16 cellular contexts compared by ENCODE assay signal in the genomic region with DNA sequence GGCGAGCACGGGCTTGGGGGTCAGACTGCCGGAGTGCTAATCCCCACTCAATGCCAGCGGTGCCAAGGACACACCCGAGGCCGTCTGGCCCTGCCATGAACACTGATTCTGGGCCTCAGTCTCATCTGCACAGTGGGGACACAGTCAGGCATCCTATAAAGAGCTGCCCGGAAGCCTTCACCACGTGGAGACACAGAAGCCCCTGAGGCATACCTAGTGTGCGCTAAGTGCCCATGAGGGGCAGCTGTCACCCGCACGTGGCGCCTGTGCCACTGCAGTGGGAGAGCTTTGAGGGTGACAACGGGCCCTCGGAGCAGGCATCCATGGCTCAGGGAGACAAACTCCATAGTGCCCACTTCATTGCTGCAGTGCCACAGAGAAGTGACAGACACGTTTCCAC.
DNase-seq lines count a peak whose midpoint lies in the region; ATAC-seq and TF ChIP-seq lines count a peak whose summit lies in the region.
"Had no signal": no experiment of that assay in that cellular context is flagged by ENCODE, and none has a peak within 500 bp of the region (broad histone marks: within the 10 kb centered on the region; RNA-seq: fewer than 3 reads in every experiment).

No MANE protein-coding gene starts in this region.

- no peaks in the 10 kb centered on the region for H3K79me2 ChIP-seq in osteoblast (ENCODE audit: insufficient read depth, low read length)

- ATAC-seq in central memory CD8-positive, alpha-beta T cell (replicated peaks; ENCODE audit: extremely low read depth, poor library complexity, severe bottlenecking): no peak
- ATAC-seq in GM18868 (IDR thresholded peaks at IDR 0.05; ENCODE audit: unreplicated experiment) (no peak), GM18870 (IDR thresholded peaks at IDR 0.05; ENCODE audit: unreplicated experiment) (no peak)

- H4K20me1 ChIP-seq in osteoblast (ENCODE audit: insufficient read depth, low read length): no peaks in the 10 kb centered on the region

- H3K27ac ChIP-seq in osteoblast (ENCODE audit: low read depth, low read length): no peak overlapping the region

- peak overlapping the region; percentile 15; the same call in 1 of the 2 replicates for H3K4me3 Mint-ChIP-seq in HFFc6
- H3K4me3 Mint-ChIP-seq in activated T-helper 1 cell treated with anti-CD3 and anti-CD28 coated beads, Interleukin-12 subunit alpha, Interleukin-12 subunit beta, Interleukin-2, Interleukin-4 antibody, amounts not matched to agents 30 ng/mL and 10 ng/mL and 1 ng/mL, durations not matched to agents 14 hours and 24 hours and 36 hours: no peak overlapping the region
- H3K4me3 Mint-ChIP-seq in central memory CD8-positive, alpha-beta T cell: no peak overlapping the region
- H3K4me3 Mint-ChIP-seq: CD4-positive, alpha-beta memory T cell had no signal

- H3K36me3 ChIP-seq in osteoblast (ENCODE audit: insufficient read depth, low read length): peaks cover 3% of the 10 kb centered on the region

- TF ChIP-seq CTCF in HFFc6 (IDR thresholded peaks at IDR 0.05) (no peak), osteoblast (IDR thresholded peaks at IDR 0.05; ENCODE audit: extremely low read depth, low read depth, low read length) (no peak)

- H2AFZ ChIP-seq in osteoblast (ENCODE audit: low read length): no peak overlapping the region

- no peaks in the 10 kb centered on the region for H3K4me1 Mint-ChIP-seq in HFFc6 (ENCODE audit: low read depth)
- H3K4me1 Mint-ChIP-seq in activated T-helper 1 cell treated with anti-CD3 and anti-CD28 coated beads, Interleukin-12 subunit alpha, Interleukin-12 subunit beta, Interleukin-2, Interleukin-4 antibody, amounts not matched to agents 30 ng/mL and 10 ng/mL and 1 ng/mL, durations not matched to agents 14 hours and 24 hours and 36 hours (ENCODE audit: low read depth): no peaks in the 10 kb centered on the region
- H3K4me1 Mint-ChIP-seq in central memory CD8-positive, alpha-beta T cell: no peaks in the 10 kb centered on the region
- H3K4me1 Mint-ChIP-seq: CD4-positive, alpha-beta memory T cell had no signal

- DNase-seq in HFFc6 (no peak), osteoblast (ENCODE audit: insufficient read length, low spot score, missing footprints) (peak; percentile 34), NCI-H226 (no peak), KG1 (lab: John Stamatoyannopoulos, UW) (no peak)
- DNase-seq in activated T-helper 1 cell treated with anti-CD3 and anti-CD28 coated beads, Interleukin-12 subunit alpha, Interleukin-12 subunit beta, Interleukin-2, Interleukin-4 antibody, amounts not matched to agents 30 ng/mL and 10 ng/mL and 1 ng/mL, durations not matched to agents 14 hours and 24 hours and 36 hours (ENCODE audit: low spot score): no peak
- DNase-seq in central memory CD8-positive, alpha-beta T cell (ENCODE audit: low spot score in 2 of 2): no peak
- DNase-seq: C1 segment of cervical spinal cord; Calu3; CD4-positive, alpha-beta memory T cell; COR-L47; DMS153; DND-41; GOT3; HCEC 1CT had no signal

- no peaks in the 10 kb centered on the region for H3K9me3 Mint-ChIP-seq in HFFc6
- no peaks in the 10 kb centered on the region for H3K9me3 Mint-ChIP-seq in activated T-helper 1 cell treated with anti-CD3 and anti-CD28 coated beads, Interleukin-12 subunit alpha, Interleukin-12 subunit beta, Interleukin-2, Interleukin-4 antibody, amounts not matched to agents 30 ng/mL and 10 ng/mL and 1 ng/mL, durations not matched to agents 14 hours and 24 hours and 36 hours
- H3K9me3 Mint-ChIP-seq in central memory CD8-positive, alpha-beta T cell: no peaks in the 10 kb centered on the region
- H3K9me3 Mint-ChIP-seq: CD4-positive, alpha-beta memory T cell had no signal

- H3K27me3 Mint-ChIP-seq in HFFc6 (ENCODE audit: insufficient read depth): peaks cover 3% of the 10 kb centered on the region; the same call in 1 of the 2 replicates
- H3K27me3 Mint-ChIP-seq in activated T-helper 1 cell treated with anti-CD3 and anti-CD28 coated beads, Interleukin-12 subunit alpha, Interleukin-12 subunit beta, Interleukin-2, Interleukin-4 antibody, amounts not matched to agents 30 ng/mL and 10 ng/mL and 1 ng/mL, durations not matched to agents 14 hours and 24 hours and 36 hours (ENCODE audit: insufficient read depth): no peaks in the 10 kb centered on the region
- H3K27me3 Mint-ChIP-seq in central memory CD8-positive, alpha-beta T cell: no peaks in the 10 kb centered on the region
- H3K27me3 Mint-ChIP-seq: CD4-positive, alpha-beta memory T cell had no signal

- H3K36me3 Mint-ChIP-seq in HFFc6 (ENCODE audit: low read depth): no peaks in the 10 kb centered on the region
- no peaks in the 10 kb centered on the region for H3K36me3 Mint-ChIP-seq in activated T-helper 1 cell treated with anti-CD3 and anti-CD28 coated beads, Interleukin-12 subunit alpha, Interleukin-12 subunit beta, Interleukin-2, Interleukin-4 antibody, amounts not matched to agents 30 ng/mL and 10 ng/mL and 1 ng/mL, durations not matched to agents 14 hours and 24 hours and 36 hours (ENCODE audit: low read depth)
- peaks cover 7% of the 10 kb centered on the region for H3K36me3 Mint-ChIP-seq in central memory CD8-positive, alpha-beta T cell (ENCODE audit: insufficient read depth)

- no peak overlapping the region for H3K27ac Mint-ChIP-seq in HFFc6
- H3K27ac Mint-ChIP-seq in activated T-helper 1 cell treated with anti-CD3 and anti-CD28 coated beads, Interleukin-12 subunit alpha, Interleukin-12 subunit beta, Interleukin-2, Interleukin-4 antibody, amounts not matched to agents 30 ng/mL and 10 ng/mL and 1 ng/mL, durations not matched to agents 14 hours and 24 hours and 36 hours: peak overlapping the region; percentile 55
- H3K27ac Mint-ChIP-seq in central memory CD8-positive, alpha-beta T cell (ENCODE audit: low read depth): peak overlapping the region; percentile 16

- H3K9me3 ChIP-seq in osteoblast (ENCODE audit: low read depth, low read length): no peaks in the 10 kb centered on the region

- intact Hi-C loops in activated T-helper 1 cell treated with anti-CD3 and anti-CD28 coated beads, Interleukin-12 subunit alpha, Interleukin-12 subunit beta, Interleukin-2, Interleukin-4 antibody, amounts not matched to agents 30 ng/mL and 10 ng/mL and 1 ng/mL, durations not matched to agents 14 hours and 24 hours and 36 hours (cut with micrococcal nuclease): no loop called here

- no peak overlapping the region for H3K4me2 ChIP-seq in osteoblast (ENCODE audit: insufficient read depth, low read length)

- H3K4me1 ChIP-seq in osteoblast (ENCODE audit: insufficient read depth, low read length): peaks cover 6% of the 10 kb centered on the region

- no peaks in the 10 kb centered on the region for H3K27me3 ChIP-seq in osteoblast (ENCODE audit: insufficient read depth, low read length)

- H3K4me3 ChIP-seq in osteoblast (ENCODE audit: insufficient read depth, low read length): no peak overlapping the region
